In genomic region chr22:49955581-49956417, GRCh38 we compare ENCODE assay signal across 22 cellular contexts. TPM values are rescaled to one million over a fixed set of nuclear protein-coding genes. Genes with fewer than 3 reads are reported as not detected.
A peak's percentile ranks its signal among the peaks of the same experiment; 100 is the strongest.
DNase-seq lines count a peak whose midpoint lies in the region; ATAC-seq and TF ChIP-seq lines count a peak whose summit lies in the region.
"Had no signal": no experiment of that assay in that cellular context is flagged by ENCODE, and none has a peak within 500 bp of the region (broad histone marks: within the 10 kb centered on the region; RNA-seq: fewer than 3 reads in every experiment).

No MANE protein-coding gene starts in this region.

- H3K36me3 ChIP-seq in BLaER1 (no peaks in the 10 kb centered on the region), breast epithelium (no peaks in the 10 kb centered on the region), right lobe of liver (no peaks in the 10 kb centered on the region), gastrocnemius medialis (no peaks in the 10 kb centered on the region)
- H3K36me3 ChIP-seq: colonic mucosa, uterus had no signal

- in situ Hi-C loops in gastrocnemius medialis (cut with MboI; ENCODE audit: low sequenced_read_pairs in 4 of 4) = no loop called here

- H3K27me3 ChIP-seq in BLaER1 (no peaks in the 10 kb centered on the region), breast epithelium (no peaks in the 10 kb centered on the region), right lobe of liver (no peaks in the 10 kb centered on the region), gastrocnemius medialis (no peaks in the 10 kb centered on the region)
- H3K27me3 ChIP-seq: colonic mucosa, hepatocyte, uterus had no signal

- no peak for TF ChIP-seq CTCF in breast epithelium (IDR thresholded peaks at IDR 0.05)
- no peak for TF ChIP-seq CTCF in right lobe of liver (IDR thresholded peaks at IDR 0.05)
- TF ChIP-seq CTCF in gastrocnemius medialis (IDR thresholded peaks at IDR 0.05 in 4 of 5, conservative IDR thresholded peaks at IDR 0.05 in 1 of 5) = no peak

- H3K27ac ChIP-seq in BLaER1 (peak overlapping the region; percentile 75), breast epithelium (peak overlapping the region; percentile 99), right lobe of liver (peak overlapping the region in 2 of 3 donors; percentile 61 to 63), gastrocnemius medialis (peak overlapping the region; percentile 90 to 98 (median 93))
- H3K27ac ChIP-seq: colonic mucosa, hepatocyte, uterus had no signal

- TF ChIP-seq POLR2A in breast epithelium (IDR thresholded peaks at IDR 0.05) (no peak), right lobe of liver (IDR thresholded peaks at IDR 0.05) (no peak), gastrocnemius medialis (IDR thresholded peaks at IDR 0.05) (no peak)

- H3K9ac ChIP-seq in BLaER1 = peak overlapping the region; percentile 61; the same call in 1 of the 2 replicates

- H3K4me3 ChIP-seq in BLaER1 (no peak overlapping the region), breast epithelium (no peak overlapping the region), right lobe of liver (no peak overlapping the region), gastrocnemius medialis (no peak overlapping the region)
- H3K4me3 ChIP-seq: colonic mucosa, hepatocyte, uterus had no signal

- peaks cover 2% of the 10 kb centered on the region; the same call in 1 of the 2 replicates for H4K20me1 ChIP-seq in BLaER1

- ATAC-seq in right lobe of liver (peak; percentile 1 to 42 (median 15)), gastrocnemius medialis (no peak), HG02973 (IDR thresholded peaks at IDR 0.05; ENCODE audit: unreplicated experiment) (no peak)
- ATAC-seq in activated CD4-positive, CD25-positive, alpha-beta regulatory T cell treated with anti-CD3 and anti-CD28 coated beads, Interleukin-2, amount 50 U/mL, for 24 hours = no peak
- ATAC-seq: activated T-cell treated with anti-CD3 and anti-CD28 coated beads, Interleukin-2, amount 50 U/mL, for 72 hours; stimulated activated naive B cell treated with anti-CD40 and anti-IgM and Interleukin-4, amounts not matched to agents 10 μg/mL and 1 μg/mL and 100 μg/mL, for 72 hours had no signal

- intact Hi-C loops in breast epithelium (cut with DNase I; ENCODE audit: low total_unique reads) (loop anchor here (10.0 kb wide), 1 partner anchor 229 kb away; the partner anchor contains the start of gene TRABD), right lobe of liver (cut with DNase I) (no loop called here), gastrocnemius medialis (cut with DNase I; ENCODE audit: low total_unique reads) (no loop called here)

- WGBS in right lobe of liver (ENCODE audit: insufficient coverage, low coverage, low lambda C conversion rate, missing lambda C conversion rate) = no CpG with 5 or more reads among the region's 22 CpGs

- peak overlapping the region; percentile 80 for H3K4me2 ChIP-seq in BLaER1
- H3K4me2 ChIP-seq: hepatocyte had no signal

- no peaks in the 10 kb centered on the region for H3K9me3 ChIP-seq in BLaER1
- H3K9me3 ChIP-seq in breast epithelium = no peaks in the 10 kb centered on the region
- no peaks in the 10 kb centered on the region for H3K9me3 ChIP-seq in right lobe of liver
- no peaks in the 10 kb centered on the region for H3K9me3 ChIP-seq in gastrocnemius medialis
- H3K9me3 ChIP-seq: colonic mucosa, uterus had no signal

- H3K4me1 ChIP-seq in BLaER1 (peaks cover 81% of the 10 kb centered on the region), breast epithelium (peaks cover 25 to 50% of the 10 kb centered on the region in 2 donors), right lobe of liver (peaks cover 3 to 43% (median 31%) of the 10 kb centered on the region in 4 donors), gastrocnemius medialis (peaks cover 40 to 42% of the 10 kb centered on the region in 2 donors)

- DNase-seq in breast epithelium (ENCODE audit: low spot score in 2 of 2) = no peak
- DNase-seq in right lobe of liver = peak; percentile 53 to 89 (median 82)
- DNase-seq in gastrocnemius medialis = peak in 1 of 2 donors; percentile 15
- DNase-seq in cerebellum (ENCODE audit: low spot score) = no peak
- DNase-seq in NCI-H1105 treated with DMSO at 0.1 percent for 48 hours (lab: John Stamatoyannopoulos, UW) = no peak
- DNase-seq: activated CD8-positive, alpha-beta memory T cell treated with anti-CD3 and anti-CD28 coated beads for 24 hours; activated naive CD4-positive, alpha-beta T cell treated with anti-CD3 and anti-CD28 coated beads, Interleukin-2, amount 50 U/mL, for 16 hours; activated T-cell treated with anti-CD3 and anti-CD28 coated beads, Interleukin-2, amount 50 U/mL, for 72 hours; CD4-positive, CD25-positive, alpha-beta regulatory T cell; colonic mucosa; DMS153; GDM1; NCI-H1436 treated with DMSO at 0.1 percent for 48 hours; NCI-H748 treated with DMSO at 0.1 percent for 48 hours; OCI-M1; stimulated activated naive B cell treated with anti-CD40 and anti-IgM and Interleukin-4, amounts not matched to agents 10 μg/mL and 1 μg/mL and 100 μg/mL, for 72 hours; uterus had no signal

RNA-seq across cellular contexts. Expression of gene PIM3, which starts 4.8 kb away (rescaled TPM):
- total RNA-seq in breast epithelium = 10 to 100 TPM; 63.0 to 92.1 (median 87.1) TPM
- 10 to 100 TPM; 26.7 to 64.4 (median 32.8) TPM for total RNA-seq in right lobe of liver
- total RNA-seq in gastrocnemius medialis = 100 to 1,000 TPM; 165 to 327 (median 188) TPM
- 9.2 TPM for total RNA-seq in cerebellum

RNA-seq across cellular contexts. Expression of gene CRELD2, which starts 37.4 kb away (rescaled TPM):
- total RNA-seq in breast epithelium = 10 to 100 TPM; 20.6 to 59.3 (median 39.5) TPM
- total RNA-seq in right lobe of liver = 10 to 100 TPM; 26.0 to 56.4 (median 47.8) TPM
- total RNA-seq in gastrocnemius medialis = 10 to 100 TPM in 3 of 4 donors, 1 to 10 TPM in 1; 8.9 to 15.0 (median 13.0) TPM
- 13.8 TPM for total RNA-seq in cerebellum

RNA-seq across cellular contexts. Expression of gene ALG12, which starts 37.6 kb away (rescaled TPM):
- total RNA-seq in breast epithelium (10 to 100 TPM; 16.6 to 22.4 (median 19.7) TPM), right lobe of liver (10 to 100 TPM; 15.1 to 19.0 (median 16.6) TPM), gastrocnemius medialis (1 to 10 TPM; 6.4 to 9.6 (median 8.2) TPM), cerebellum (13.1 TPM)

RNA-seq across cellular contexts. Expression of gene IL17REL, which starts 56.8 kb away (rescaled TPM):
- total RNA-seq in breast epithelium (not detected), right lobe of liver (not detected), gastrocnemius medialis (not detected), cerebellum (0.27 TPM)
- total RNA-seq: astrocyte, hepatocyte had no signal

Comparison
In these comparisons a context has a peak if more than half of its experiments do, and no peak if none do; other contexts are left out.
1. DNase-seq: peak in right lobe of liver (3 of 3); none in breast epithelium (0 of 2), cerebellum (single experiment) and NCI-H1105 treated with DMSO at 0.1 percent for 48 hours (single experiment).
2. ATAC-seq: peak in right lobe of liver (4 of 4); none in gastrocnemius medialis (0 of 2), HG02973 (single experiment) and activated CD4-positive, CD25-positive, alpha-beta regulatory T cell treated with anti-CD3 and anti-CD28 coated beads, Interleukin-2, amount 50 U/mL, for 24 hours (0 of 2).
3. Peak in every context shown above with its lines, with median percentiles within 50 percentile points of each other: H3K27ac ChIP-seq.